18 cellular contexts compared by ENCODE assay signal in the genomic region with DNA sequence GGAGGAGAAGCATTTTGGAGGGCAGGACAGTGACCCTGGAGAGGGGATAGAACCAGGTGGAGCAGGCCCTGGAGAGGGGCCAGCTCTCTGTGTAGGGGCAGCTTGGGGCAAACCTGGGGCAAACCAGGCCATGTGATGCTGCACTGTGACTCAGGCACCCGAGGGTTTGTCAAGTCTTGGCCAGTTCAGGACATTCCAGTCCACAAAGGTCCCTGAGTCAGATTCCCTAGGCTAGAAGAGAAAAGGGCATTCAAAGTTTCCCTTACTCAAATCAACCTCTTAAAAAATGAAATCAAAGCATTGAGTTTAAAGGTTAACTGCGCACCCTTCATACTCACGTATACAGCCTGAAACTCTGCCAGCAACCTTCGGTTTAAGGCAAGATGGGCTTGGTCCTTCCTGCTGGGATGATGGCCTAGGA. TPM values are rescaled to one million over a fixed set of nuclear protein-coding genes. Genes with fewer than 3 reads are reported as not detected.
DNase-seq lines count a peak whose midpoint lies in the region; ATAC-seq, FAIRE-seq and TF ChIP-seq lines count a peak whose summit lies in the region.
"Had no signal": no experiment of that assay in that cellular context is flagged by ENCODE, and none has a peak within 500 bp of the region (broad histone marks: within the 10 kb centered on the region; RNA-seq: fewer than 3 reads in every experiment).

No MANE protein-coding gene starts in this region.

- no peak for TF ChIP-seq POLR2A in A549 (IDR thresholded peaks at IDR 0.05; ENCODE audit: low read length)

- no peak for TF ChIP-seq RAD21 in A549 (conservative IDR thresholded peaks at IDR 0.05 in 1 of 2, IDR thresholded peaks at IDR 0.05 in 1 of 2)

- peaks cover 34% of the 10 kb centered on the region for H3K4me1 ChIP-seq in A549
- H3K4me1 ChIP-seq in colonic mucosa, result peaks cover 8% of the 10 kb centered on the region
- H3K4me1 ChIP-seq: HAP-1, neural progenitor cell had no signal

- no peak for FAIRE-seq in A549 (lab: Jason Lieb, UNC)
- FAIRE-seq: G401.6 had no signal

- peak; percentile 80 to 81 for ATAC-seq in A549
- ATAC-seq in GM21825 (IDR thresholded peaks at IDR 0.05; ENCODE audit: unreplicated experiment), result no peak
- no peak for ATAC-seq in HG03520 (IDR thresholded peaks at IDR 0.05; ENCODE audit: unreplicated experiment)
- ATAC-seq in GM19452 (IDR thresholded peaks at IDR 0.05; ENCODE audit: unreplicated experiment), result no peak

- DNase-seq in A549 (ENCODE audit: low read depth in 1 of 2, low spot score in 1 of 2), result peak; percentile 31 to 72
- peak; percentile 74 for DNase-seq in MG63
- peak; percentile 81 for DNase-seq in colonic mucosa
- peak; percentile 74 for DNase-seq in mesenteric fat pad (ENCODE audit: low spot score)
- DNase-seq in stimulated activated naive CD4-positive, alpha-beta T cell (lab: John Stamatoyannopoulos, UW), result no peak
- DNase-seq: ACHN; activated naive CD4-positive, alpha-beta T cell; brain microvascular endothelial cell; effector CD4-positive, alpha-beta T cell; Right ventricle myocardium superior; T-helper 2 cell had no signal

- H3K4me3 ChIP-seq in A549, result no peak overlapping the region
- no peak overlapping the region for H3K4me3 ChIP-seq in MG63
- H3K4me3 ChIP-seq in colonic mucosa, result no peak overlapping the region
- H3K4me3 ChIP-seq: HAP-1, neural progenitor cell had no signal

- peaks cover 4% of the 10 kb centered on the region; the same call in 1 of the 2 replicates for H3K27me3 ChIP-seq in MG63
- H3K27me3 ChIP-seq in colonic mucosa, result no peaks in the 10 kb centered on the region

- POLR2A ChIA-PET in A549 (lab: Yijun Ruan, JAX), result no interaction called here

- peak overlapping the region; percentile 87 to 91 for H3K27ac ChIP-seq in A549
- peak overlapping the region; percentile 76 for H3K27ac ChIP-seq in colonic mucosa
- H3K27ac ChIP-seq: brain microvascular endothelial cell, neural progenitor cell had no signal

- TF ChIP-seq CTCF in A549 (IDR thresholded peaks at IDR 0.05) (no peak), colonic mucosa (IDR thresholded peaks at IDR 0.05) (no peak)

- peak overlapping the region; percentile 60 for H3K4me2 ChIP-seq in A549
- H3K4me2 ChIP-seq: neural progenitor cell had no signal

- H3K9me3 ChIP-seq in A549 (no peaks in the 10 kb centered on the region; the same call in 2 of the 3 replicates), MG63 (peaks cover 2% of the 10 kb centered on the region; the same call in 1 of the 2 replicates), colonic mucosa (no peaks in the 10 kb centered on the region)
- H3K9me3 ChIP-seq: HAP-1 had no signal

- peak; percentile 31 to 77; a peak in 3 of 5 replicates for TF ChIP-seq EP300 in A549 (IDR thresholded peaks at IDR 0.05)

- CTCF ChIA-PET in A549 (lab: Yijun Ruan, JAX), result interaction anchor here (0.5 to 11.9 kb wide), 13 partner anchors 10 to 983 kb away, joined by 3 to 162 read pairs (median 9); no protein-coding TSS in a partner anchor

- no peaks in the 10 kb centered on the region for H3K36me3 ChIP-seq in MG63
- no peaks in the 10 kb centered on the region for H3K36me3 ChIP-seq in colonic mucosa
- H3K36me3 ChIP-seq: brain microvascular endothelial cell, HAP-1, neural progenitor cell had no signal

- intact Hi-C loops in colonic mucosa (cut with DNase I), result loop anchor here (5.0 to 10.0 kb wide), 2 partner anchors 153 to 281 kb away; no protein-coding TSS in a partner anchor

- H3K9ac ChIP-seq in colonic mucosa (ENCODE audit: low read depth in 2 of 2, low read length in 2 of 2), result no peak overlapping the region
- H3K9ac ChIP-seq: neural progenitor cell had no signal

- WGBS in A549 (ENCODE audit: missing lambda C conversion rate), result 15% methylated on average over 4 of the region's 4 CpGs

TF ChIP-seq in A549, 52 proteins besides CTCF, POLR2A, EP300 and RAD21:
- TF ChIP-seq MAFK (IDR thresholded peaks at IDR 0.05; ENCODE audit: partially characterized antibody), result no peak
- no peak for TF ChIP-seq HEYL (CRISPR knock-in tag; IDR thresholded peaks at IDR 0.05)
- no peak for TF ChIP-seq POLR2AphosphoS2 (conservative IDR thresholded peaks at IDR 0.05; ENCODE audit: low read length)
- TF ChIP-seq RNF2 (IDR thresholded peaks at IDR 0.05; ENCODE audit: borderline replicate concordance, low read depth), result no peak
- TF ChIP-seq, protein P1, sequence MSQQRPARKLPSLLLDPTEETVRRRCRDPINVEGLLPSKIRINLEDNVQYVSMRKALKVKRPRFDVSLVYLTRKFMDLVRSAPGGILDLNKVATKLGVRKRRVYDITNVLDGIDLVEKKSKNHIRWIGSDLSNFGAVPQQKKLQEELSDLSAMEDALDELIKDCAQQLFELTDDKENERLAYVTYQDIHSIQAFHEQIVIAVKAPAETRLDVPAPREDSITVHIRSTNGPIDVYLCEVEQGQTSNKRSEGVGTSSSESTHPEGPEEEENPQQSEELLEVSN (IDR thresholded peaks at IDR 0.05; ENCODE audit: borderline replicate concordance, low read depth), result no peak
- TF ChIP-seq GATA3 (IDR thresholded peaks at IDR 0.05; ENCODE audit: borderline replicate concordance), result peak; percentile 23; the same call in 1 of the 2 replicates
- no peak for TF ChIP-seq ZSCAN20 (CRISPR knock-in tag; IDR thresholded peaks at IDR 0.05)
- no peak for TF ChIP-seq SMC3 (IDR thresholded peaks at IDR 0.05)
- TF ChIP-seq, protein P2, sequence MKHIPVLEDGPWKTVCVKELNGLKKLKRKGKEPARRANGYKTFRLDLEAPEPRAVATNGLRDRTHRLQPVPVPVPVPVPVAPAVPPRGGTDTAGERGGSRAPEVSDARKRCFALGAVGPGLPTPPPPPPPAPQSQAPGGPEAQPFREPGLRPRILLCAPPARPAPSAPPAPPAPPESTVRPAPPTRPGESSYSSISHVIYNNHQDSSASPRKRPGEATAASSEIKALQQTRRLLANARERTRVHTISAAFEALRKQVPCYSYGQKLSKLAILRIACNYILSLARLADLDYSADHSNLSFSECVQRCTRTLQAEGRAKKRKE (CRISPR knock-in tag; IDR thresholded peaks at IDR 0.05; ENCODE audit: low read depth), result no peak
- TF ChIP-seq TFCP2L1 (CRISPR knock-in tag; IDR thresholded peaks at IDR 0.05), result no peak
- TF ChIP-seq NFE2L2 (conservative IDR thresholded peaks at IDR 0.05; ENCODE audit: low read length), result no peak
- peak; percentile 54; the same call in 1 of the 2 replicates for TF ChIP-seq JUNB (IDR thresholded peaks at IDR 0.05)
- TF ChIP-seq KDM5A (IDR thresholded peaks at IDR 0.05), result no peak
- TF ChIP-seq FOSL2 (IDR thresholded peaks at IDR 0.05), result no peak
- 0 out of 2 replicates have a peak, but pooled peaks have one; percentile 21 for TF ChIP-seq FOSL2 (CRISPR knock-in tag; IDR thresholded peaks at IDR 0.05)
- TF ChIP-seq JUN (IDR thresholded peaks at IDR 0.05), result peak in 1 of 2 experiments; percentile 57; a peak in 2 of 5 replicates
- TF ChIP-seq, protein P3, sequence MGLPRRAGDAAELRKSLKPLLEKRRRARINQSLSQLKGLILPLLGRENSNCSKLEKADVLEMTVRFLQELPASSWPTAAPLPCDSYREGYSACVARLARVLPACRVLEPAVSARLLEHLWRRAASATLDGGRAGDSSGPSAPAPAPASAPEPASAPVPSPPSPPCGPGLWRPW (IDR thresholded peaks at IDR 0.05), result no peak
- no peak for TF ChIP-seq HDAC2 (IDR thresholded peaks at IDR 0.05)
- no peak for TF ChIP-seq RARB (CRISPR knock-in tag; IDR thresholded peaks at IDR 0.05)
- TF ChIP-seq HOXB13 (CRISPR knock-in tag; IDR thresholded peaks at IDR 0.05; ENCODE audit: low read depth), result no peak
- TF ChIP-seq NPAS2 (CRISPR knock-in tag; IDR thresholded peaks at IDR 0.05; ENCODE audit: borderline replicate concordance), result no peak
- TF ChIP-seq, protein P4, sequence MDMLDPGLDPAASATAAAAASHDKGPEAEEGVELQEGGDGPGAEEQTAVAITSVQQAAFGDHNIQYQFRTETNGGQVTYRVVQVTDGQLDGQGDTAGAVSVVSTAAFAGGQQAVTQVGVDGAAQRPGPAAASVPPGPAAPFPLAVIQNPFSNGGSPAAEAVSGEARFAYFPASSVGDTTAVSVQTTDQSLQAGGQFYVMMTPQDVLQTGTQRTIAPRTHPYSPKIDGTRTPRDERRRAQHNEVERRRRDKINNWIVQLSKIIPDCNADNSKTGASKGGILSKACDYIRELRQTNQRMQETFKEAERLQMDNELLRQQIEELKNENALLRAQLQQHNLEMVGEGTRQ (IDR thresholded peaks at IDR 0.05), result peak; percentile 46; the same call in 1 of the 2 replicates
- TF ChIP-seq CHD4 (IDR thresholded peaks at IDR 0.05; ENCODE audit: borderline replicate concordance), result no peak
- no peak for TF ChIP-seq MAZ (IDR thresholded peaks at IDR 0.05; ENCODE audit: borderline replicate concordance, low read depth, low read length)
- TF ChIP-seq TP53 (CRISPR knock-in tag; IDR thresholded peaks at IDR 0.05), result no peak
- no peak for TF ChIP-seq RCOR1 (IDR thresholded peaks at IDR 0.05; ENCODE audit: low read depth, low read length)
- no peak for TF ChIP-seq CBX8 (IDR thresholded peaks at IDR 0.05)
- TF ChIP-seq ZFP36 (IDR thresholded peaks at IDR 0.05; ENCODE audit: borderline replicate concordance, partially characterized antibody), result no peak

RNA-seq across cellular contexts. Expression of gene PLA2G2C, which starts 25.2 kb away (rescaled TPM):
- not detected in 2 replicates for polyA plus RNA-seq in A549 (2011; rRNA removed)
- not detected in 2 replicates for polyA plus RNA-seq in A549 (2012; cell fraction: cytosol; rRNA removed)
- polyA plus RNA-seq in A549 (2012; cell fraction: nucleus; rRNA removed), result not detected in 2 replicates
- not detected in 3 replicates for polyA plus RNA-seq in A549 (2017; fragmentation: RNase III; extraction: RNeasy Plus Mini Kit Qiagen cat#74134 plus additional on column Dnase treatment)
- polyA minus RNA-seq in A549 (2011; rRNA and poly(A)+ RNA removed), result not detected in 2 replicates
- not detected in 2 replicates for total RNA-seq in MG63 (2014; rRNA removed; shearing (Covaris generic); ENCODE audit: low replicate concordance)
- under 1 TPM in 1 of 2 donors, not detected in 1; 0.27 TPM for total RNA-seq in colonic mucosa
- total RNA-seq in mesenteric fat pad, result 0.74 TPM
- total RNA-seq: glomerular endothelial cell, Right ventricle myocardium superior had no signal

RNA-seq across cellular contexts. Expression of gene UBXN10, which starts 25.6 kb away (rescaled TPM):
- polyA plus RNA-seq in A549 (2011; rRNA removed) (0.01 TPM in 1 of 2 replicates, not detected in the other), A549 (2017; fragmentation: RNase III; extraction: RNeasy Plus Mini Kit Qiagen cat#74134 plus additional on column Dnase treatment) (not detected in 3 replicates)
- polyA plus RNA-seq in A549 (2012; cell fraction: cytosol; rRNA removed), result not detected in 2 replicates
- not detected in 2 replicates for polyA plus RNA-seq in A549 (2012; cell fraction: nucleus; rRNA removed)
- 0.04 TPM in 1 of 2 replicates, not detected in the other for polyA minus RNA-seq in A549 (2011; rRNA and poly(A)+ RNA removed)
- total RNA-seq in MG63 (2014; rRNA removed; shearing (Covaris generic); ENCODE audit: low replicate concordance), result not detected in 2 replicates
- total RNA-seq in colonic mucosa (1 to 10 TPM; 3.3 to 3.5 TPM), mesenteric fat pad (0.29 TPM)

Comparison
In these comparisons a context has a peak if more than half of its experiments do, and no peak if none do; other contexts are left out.
1. ATAC-seq: peak in A549 (2 of 2); none in GM21825 (single experiment), HG03520 (single experiment) and GM19452 (single experiment).
2. DNase-seq: peak in A549 (2 of 2), MG63 (single experiment), colonic mucosa (single experiment) and mesenteric fat pad (single experiment); none in stimulated activated naive CD4-positive, alpha-beta T cell (0 of 6).